In the genomic region with DNA sequence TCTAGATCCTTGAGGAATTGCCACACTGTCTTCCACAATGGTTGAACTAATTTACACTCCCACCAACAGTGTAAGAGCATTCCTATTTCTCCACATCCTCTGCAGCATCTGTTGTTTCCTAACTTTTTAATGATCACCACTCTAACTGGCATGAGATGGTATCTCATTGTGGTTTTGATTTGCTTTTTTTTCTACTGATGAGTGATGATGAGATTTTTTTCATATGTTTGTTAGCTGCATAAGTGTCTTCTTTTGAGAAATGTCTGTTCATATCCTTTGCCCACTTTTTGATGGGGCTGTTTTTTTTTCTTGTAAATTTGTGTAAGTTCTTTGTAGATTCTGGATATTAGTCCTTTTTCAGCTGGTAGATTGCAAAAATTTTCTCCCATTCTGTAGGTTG, we compare ENCODE assay signal across 2 cellular contexts. TPM values are rescaled to one million over a fixed set of nuclear protein-coding genes. Genes with fewer than 3 reads are reported as not detected.
"Had no signal": no experiment of that assay in that cellular context is flagged by ENCODE, and none has a peak within 500 bp of the region (broad histone marks: within the 10 kb centered on the region; RNA-seq: fewer than 3 reads in every experiment).

No MANE protein-coding gene starts in this region.

RNA-seq across cellular contexts. Expression of gene DCN, which starts 24.7 kb away (rescaled TPM):
- total RNA-seq: H7, HT-29 had no signal
